27 cellular contexts compared by ENCODE assay signal in genomic region chr3:123348-123747, GRCh38.
"Had no signal": no experiment of that assay in that cellular context is flagged by ENCODE, and none has a peak within 500 bp of the region (broad histone marks: within the 10 kb centered on the region; RNA-seq: fewer than 3 reads in every experiment).

No MANE protein-coding gene starts in this region.

- H3K9me2 ChIP-seq: SK-N-SH had no signal

- H3K4me3 Mint-ChIP-seq: activated CD4-positive, alpha-beta memory T cell treated with anti-CD3 and anti-CD28 coated beads for 36 hours; activated CD4-positive, alpha-beta T cell treated with anti-CD3 and anti-CD28 coated beads for 36 hours; activated naive CD4-positive, alpha-beta T cell treated with anti-CD3 and anti-CD28 coated beads for 36 hours; activated T-cell treated with anti-CD3 and anti-CD28 coated beads, Interleukin-2, amount 50 U/mL, for 4 hours; activated T-helper 1 cell treated with anti-CD3 and anti-CD28 coated beads, Interleukin-12 subunit alpha, Interleukin-12 subunit beta, Interleukin-2, Interleukin-4 antibody, amounts not matched to agents 30 ng/mL and 10 ng/mL and 1 ng/mL, durations not matched to agents 14 hours and 24 hours and 36 hours; T-helper 1 cell treated with Interleukin-12 subunit alpha and Interleukin-12 subunit beta and Interleukin-4 antibody, amounts not matched to agents 30 μg/mL and 1 μg/mL, for 36 hours; T-helper 2 cell treated with Interferon-gamma antibody and Interleukin-4, amounts not matched to agents 5 μg/mL and 100 μg/mL, for 36 hours; WTC11 had no signal

- H3K36me3 ChIP-seq: adrenal gland, breast epithelium, SJSA1 had no signal

- H3K27me3 ChIP-seq: adrenal gland, body of pancreas, breast epithelium, SJSA1 had no signal

- H3K9ac ChIP-seq: SK-N-SH had no signal

- H3K4me2 ChIP-seq: SK-N-SH had no signal

- ATAC-seq: activated CD4-positive, alpha-beta T cell treated with anti-CD3 and anti-CD28 coated beads for 36 hours; activated CD4-positive, CD25-positive, alpha-beta regulatory T cell treated with anti-CD3 and anti-CD28 coated beads, Interleukin-2, amount 50 U/mL, for 24 hours; activated naive CD4-positive, alpha-beta T cell treated with anti-CD3 and anti-CD28 coated beads, Interleukin-2, amount 50 U/mL, for 72 hours; activated T-cell treated with anti-CD3 and anti-CD28 coated beads, Interleukin-2, amount 50 U/mL, for 4 hours; body of pancreas; Panc1; WTC11 had no signal

- H3K4me3 ChIP-seq: adrenal gland, body of pancreas, breast epithelium, SJSA1 had no signal

- DNase-seq: activated CD4-positive, alpha-beta memory T cell treated with anti-CD3 and anti-CD28 coated beads for 36 hours; activated CD4-positive, alpha-beta T cell treated with anti-CD3 and anti-CD28 coated beads for 36 hours; activated CD4-positive, alpha-beta T cell treated with anti-CD3 and anti-CD28 coated beads, Interleukin-2, amount 50 U/mL, for 1 hour; activated CD8-positive, alpha-beta memory T cell treated with anti-CD3 and anti-CD28 coated beads, Interleukin-2, amount 50 U/mL, for 4 hours; activated gamma-delta T cell treated with Interleukin-2 at 50 U/mL for 16 hours; activated naive CD4-positive, alpha-beta T cell treated with anti-CD3 and anti-CD28 coated beads for 36 hours; activated T-cell treated with anti-CD3 and anti-CD28 coated beads for 4 hours; activated T-cell treated with anti-CD3 and anti-CD28 coated beads, Interleukin-2, amount 50 U/mL, for 4 hours; adrenal gland; body of pancreas; NCI-H1092 treated with DMSO at 0.1 percent for 48 hours; NCI-H146; NCI-H187; NCI-H2029 treated with DMSO at 0.1 percent for 48 hours; NCI-H345; NCI-H524 treated with DMSO at 0.1 percent for 48 hours; SHP77; SK-N-SH had no signal

- H3K4me1 Mint-ChIP-seq: activated CD4-positive, alpha-beta T cell treated with anti-CD3 and anti-CD28 coated beads for 36 hours; WTC11 had no signal

- H3K27ac Mint-ChIP-seq: activated CD4-positive, alpha-beta memory T cell treated with anti-CD3 and anti-CD28 coated beads for 36 hours; activated CD4-positive, alpha-beta T cell treated with anti-CD3 and anti-CD28 coated beads for 36 hours; activated naive CD4-positive, alpha-beta T cell treated with anti-CD3 and anti-CD28 coated beads for 36 hours; activated naive CD4-positive, alpha-beta T cell treated with anti-CD3 and anti-CD28 coated beads, Interleukin-2, amount 50 U/mL, for 72 hours; activated T-helper 1 cell treated with anti-CD3 and anti-CD28 coated beads, Interleukin-12 subunit alpha, Interleukin-12 subunit beta, Interleukin-2, Interleukin-4 antibody, amounts not matched to agents 30 ng/mL and 10 ng/mL and 1 ng/mL, durations not matched to agents 14 hours and 24 hours and 36 hours; T-helper 1 cell treated with Interleukin-12 subunit alpha and Interleukin-12 subunit beta and Interleukin-4 antibody, amounts not matched to agents 30 μg/mL and 1 μg/mL, for 36 hours; T-helper 2 cell treated with Interferon-gamma antibody and Interleukin-4, amounts not matched to agents 5 μg/mL and 100 μg/mL, for 36 hours; WTC11 had no signal

- H3K9me3 Mint-ChIP-seq: activated CD4-positive, alpha-beta memory T cell treated with anti-CD3 and anti-CD28 coated beads for 36 hours; activated naive CD4-positive, alpha-beta T cell treated with anti-CD3 and anti-CD28 coated beads for 36 hours; T-helper 1 cell treated with Interleukin-12 subunit alpha and Interleukin-12 subunit beta and Interleukin-4 antibody, amounts not matched to agents 30 μg/mL and 1 μg/mL, for 36 hours; T-helper 2 cell treated with Interferon-gamma antibody and Interleukin-4, amounts not matched to agents 5 μg/mL and 100 μg/mL, for 36 hours had no signal

- H3K27ac ChIP-seq: adrenal gland, body of pancreas, breast epithelium, SJSA1 had no signal

- H3K4me1 ChIP-seq: adrenal gland, body of pancreas, breast epithelium, SJSA1 had no signal

- H3K9me3 ChIP-seq: adrenal gland, body of pancreas, breast epithelium, SJSA1, SK-N-SH had no signal

- H3K27me3 Mint-ChIP-seq: activated CD4-positive, alpha-beta memory T cell treated with anti-CD3 and anti-CD28 coated beads for 36 hours; activated CD4-positive, alpha-beta T cell treated with anti-CD3 and anti-CD28 coated beads for 36 hours had no signal

- H3K36me3 Mint-ChIP-seq: activated CD4-positive, alpha-beta memory T cell treated with anti-CD3 and anti-CD28 coated beads for 36 hours; activated naive CD4-positive, alpha-beta T cell treated with anti-CD3 and anti-CD28 coated beads, Interleukin-2, amount 50 U/mL, for 72 hours had no signal
